In genomic region chr2:106701134-106701994, GRCh38 we compare ENCODE assay signal across 19 cellular contexts.
"Had no signal": no experiment of that assay in that cellular context is flagged by ENCODE, and none has a peak within 500 bp of the region (broad histone marks: within the 10 kb centered on the region; RNA-seq: fewer than 3 reads in every experiment).

No MANE protein-coding gene starts in this region.

- H3K9me3 ChIP-seq: lower lobe of right lung, suprapubic skin had no signal

- H3K27me3 ChIP-seq: suprapubic skin had no signal

- DNase-seq: activated CD4-positive, alpha-beta memory T cell treated with anti-CD3 and anti-CD28 coated beads, Interleukin-2, amount 10 ng/mL, durations not matched to agents 7 days and 5 days; activated CD4-positive, alpha-beta T cell treated with anti-CD3 and anti-CD28 coated beads for 1 hour; activated gamma-delta T cell treated with Interleukin-2 at 50 U/mL for 16 hours; activated naive CD8-positive, alpha-beta T cell treated with anti-CD3 and anti-CD28 coated beads for 36 hours; activated T-cell treated with anti-CD3 and anti-CD28 coated beads, Interleukin-2, amount 50 U/mL, for 48 hours; anterior cingulate cortex; cerebellar nuclear complex; dermis blood vessel endothelial cell; erythroblast; hippocampal formation; kidney glomerular epithelial cell; lower lobe of right lung; naive thymus-derived CD4-positive, alpha-beta T cell; occipital lobe; stimulated activated CD4-positive, alpha-beta T cell treated with anti-CD3 and anti-CD28 coated beads, Interleukin-4, amount 100 ng/mL, for 1 hour; stimulated activated CD8-positive, alpha-beta memory T cell treated with anti-CD3 and anti-CD28 coated beads, Interleukin-4, amount 100 ng/mL, for 48 hours; stimulated activated naive CD8-positive, alpha-beta T cell treated with anti-CD3 and anti-CD28 coated beads, Interleukin-15, Interleukin-2, amounts not matched to agents 100 U/mL and 50 U/mL, for 24 hours had no signal

- H3K4me1 ChIP-seq: lower lobe of right lung had no signal

- H3K27ac Mint-ChIP-seq: activated CD4-positive, alpha-beta memory T cell treated with anti-CD3 and anti-CD28 coated beads, Interleukin-2, amount 10 ng/mL, durations not matched to agents 7 days and 5 days; activated naive CD8-positive, alpha-beta T cell treated with anti-CD3 and anti-CD28 coated beads for 36 hours; naive thymus-derived CD4-positive, alpha-beta T cell; T-helper 2 cell treated with Interferon-gamma antibody and Interleukin-4, amounts not matched to agents 5 μg/mL and 100 μg/mL, for 36 hours had no signal

- H3K4me3 ChIP-seq: lower lobe of right lung, suprapubic skin had no signal

- H3K36me3 Mint-ChIP-seq: activated naive CD8-positive, alpha-beta T cell treated with anti-CD3 and anti-CD28 coated beads for 36 hours; naive thymus-derived CD4-positive, alpha-beta T cell had no signal

- ATAC-seq: lower lobe of right lung; naive thymus-derived CD4-positive, alpha-beta T cell; stimulated activated naive CD8-positive, alpha-beta T cell treated with anti-CD3 and anti-CD28 coated beads, Interleukin-15, Interleukin-2, amounts not matched to agents 100 U/mL and 50 U/mL, for 24 hours had no signal

- H3K36me3 ChIP-seq: lower lobe of right lung, suprapubic skin had no signal

- H3K4me1 Mint-ChIP-seq: activated CD4-positive, alpha-beta memory T cell treated with anti-CD3 and anti-CD28 coated beads, Interleukin-2, amount 10 ng/mL, durations not matched to agents 7 days and 5 days; activated naive CD8-positive, alpha-beta T cell treated with anti-CD3 and anti-CD28 coated beads for 36 hours had no signal

- H3K27ac ChIP-seq: lower lobe of right lung, suprapubic skin had no signal

- H3K27me3 Mint-ChIP-seq: activated CD4-positive, alpha-beta memory T cell treated with anti-CD3 and anti-CD28 coated beads, Interleukin-2, amount 10 ng/mL, durations not matched to agents 7 days and 5 days had no signal

- H3K4me3 Mint-ChIP-seq: activated CD4-positive, alpha-beta memory T cell treated with anti-CD3 and anti-CD28 coated beads, Interleukin-2, amount 10 ng/mL, durations not matched to agents 7 days and 5 days; activated naive CD8-positive, alpha-beta T cell treated with anti-CD3 and anti-CD28 coated beads for 36 hours; naive thymus-derived CD4-positive, alpha-beta T cell; T-helper 2 cell treated with Interferon-gamma antibody and Interleukin-4, amounts not matched to agents 5 μg/mL and 100 μg/mL, for 36 hours had no signal

- H3K9me3 Mint-ChIP-seq: activated CD4-positive, alpha-beta memory T cell treated with anti-CD3 and anti-CD28 coated beads, Interleukin-2, amount 10 ng/mL, durations not matched to agents 7 days and 5 days; activated naive CD8-positive, alpha-beta T cell treated with anti-CD3 and anti-CD28 coated beads for 36 hours; T-helper 2 cell treated with Interferon-gamma antibody and Interleukin-4, amounts not matched to agents 5 μg/mL and 100 μg/mL, for 36 hours had no signal
